20 cellular contexts compared by ENCODE assay signal in genomic region chr3:146345900-146346299, GRCh38.
DNase-seq lines count a peak whose midpoint lies in the region; ATAC-seq and TF ChIP-seq lines count a peak whose summit lies in the region.
"Had no signal": no experiment of that assay in that cellular context is flagged by ENCODE, and none has a peak within 500 bp of the region (broad histone marks: within the 10 kb centered on the region; RNA-seq: fewer than 3 reads in every experiment).

No MANE protein-coding gene starts in this region.

- no peak overlapping the region for H2AK5ac ChIP-seq in neuronal stem cell (ENCODE audit: low read depth, low read length)

- no peak overlapping the region for H3K14ac ChIP-seq in neuronal stem cell (ENCODE audit: low read length)

- intact Hi-C loops in tibial artery (cut with DNase I; ENCODE audit: low total_unique reads) = no loop called here

- WGBS in endodermal cell (ENCODE audit: insufficient coverage in 1 of 2, insufficient read length in 1 of 2), 2 experiments = 60% methylated on average over 2 of the region's 2 CpGs; no CpG with 5 or more reads in 1 of the 2 experiments
- no CpG with 5 or more reads among the region's 2 CpGs for whole genome bisulfite sequencing in neuronal stem cell (ENCODE audit: extremely low coverage in 2 of 2, insufficient read length in 2 of 2, insufficient replicate concordance in 1 of 2), 2 donors

- H3K36me3 Mint-ChIP-seq in endodermal cell (ENCODE audit: low read depth) = peaks cover 7% of the 10 kb centered on the region
- H3K36me3 Mint-ChIP-seq in stimulated activated memory B cell treated with anti-CD40 and anti-IgM and Interleukin-4, amounts not matched to agents 10 μg/mL and 1 μg/mL and 100 μg/mL, for 72 hours = no peaks in the 10 kb centered on the region
- H3K36me3 Mint-ChIP-seq: CD4-positive, CD25-positive, alpha-beta regulatory T cell; CD8-positive, alpha-beta memory T cell had no signal

- no peak overlapping the region for H2BK5ac ChIP-seq in neuronal stem cell (ENCODE audit: low read length)

- peaks cover 29% of the 10 kb centered on the region for H3K4me1 Mint-ChIP-seq in endodermal cell
- no peaks in the 10 kb centered on the region for H3K4me1 Mint-ChIP-seq in stimulated activated memory B cell treated with anti-CD40 and anti-IgM and Interleukin-4, amounts not matched to agents 10 μg/mL and 1 μg/mL and 100 μg/mL, for 72 hours
- H3K4me1 Mint-ChIP-seq: B cell; CD4-positive, CD25-positive, alpha-beta regulatory T cell; CD8-positive, alpha-beta memory T cell had no signal

- peak overlapping the region; percentile 45 for H2AFZ ChIP-seq in neuronal stem cell (ENCODE audit: low read length)

- H3K27me3 ChIP-seq in HUES6 (ENCODE audit: control insufficient read depth, insufficient read depth, low read length) (no peaks in the 10 kb centered on the region), endodermal cell (ENCODE audit: control insufficient read depth, insufficient read depth, low read length, poor library complexity, severe bottlenecking) (no peaks in the 10 kb centered on the region), neuronal stem cell (ENCODE audit: control insufficient read depth in 3 of 3, insufficient read depth in 3 of 3, low read depth in 1 of 3, low read length in 3 of 3) (no peaks in the 10 kb centered on the region), tibial artery (no peaks in the 10 kb centered on the region)
- H3K27me3 ChIP-seq: BLaER1 treated with 17β-estradiol and CSF1 and Interleukin-3, amounts not matched to agents 10 nM and 100 nM had no signal

- H3K9ac ChIP-seq in HUES6 (ENCODE audit: low read length) (peak overlapping the region; percentile 41), endodermal cell (ENCODE audit: extremely low read depth, low read length, poor library complexity, severe bottlenecking) (no peak overlapping the region), neuronal stem cell (ENCODE audit: low read depth, low read length, poor library complexity) (no peak overlapping the region)
- H3K9ac ChIP-seq: BLaER1 treated with 17β-estradiol and CSF1 and Interleukin-3, amounts not matched to agents 10 nM and 100 nM had no signal

- H3K27me3 Mint-ChIP-seq in endodermal cell (ENCODE audit: insufficient read depth) = no peaks in the 10 kb centered on the region
- H3K27me3 Mint-ChIP-seq in stimulated activated memory B cell treated with anti-CD40 and anti-IgM and Interleukin-4, amounts not matched to agents 10 μg/mL and 1 μg/mL and 100 μg/mL, for 72 hours = no peaks in the 10 kb centered on the region
- H3K27me3 Mint-ChIP-seq: B cell; CD8-positive, alpha-beta memory T cell had no signal

- no peak overlapping the region for H4K91ac ChIP-seq in neuronal stem cell (ENCODE audit: low read depth, low read length, poor library complexity)

- no peak overlapping the region for H3K18ac ChIP-seq in neuronal stem cell (ENCODE audit: low read length)

- H3K36me3 ChIP-seq in HUES6 (ENCODE audit: control insufficient read depth, insufficient read depth, low read length) (no peaks in the 10 kb centered on the region), endodermal cell (ENCODE audit: control insufficient read depth, insufficient read depth, low read length) (no peaks in the 10 kb centered on the region), neuronal stem cell (replicated peaks in 1 of 2; ENCODE audit: control insufficient read depth in 2 of 2, insufficient read depth in 2 of 2, low read length in 2 of 2) (no peaks in the 10 kb centered on the region), tibial artery (no peaks in the 10 kb centered on the region)
- H3K36me3 ChIP-seq: BLaER1 treated with 17β-estradiol and CSF1 and Interleukin-3, amounts not matched to agents 10 nM and 100 nM had no signal

- H3K9me3 ChIP-seq in HUES6 (ENCODE audit: control insufficient read depth, insufficient read depth, low read depth, low read length) (peaks cover 3% of the 10 kb centered on the region; the same call in 1 of the 2 replicates), endodermal cell (ENCODE audit: control insufficient read depth, low read length) (peaks cover 12% of the 10 kb centered on the region), neuronal stem cell (replicated peaks in 1 of 2; ENCODE audit: control insufficient read depth in 2 of 2, insufficient read depth in 1 of 2, low read depth in 1 of 2, low read length in 2 of 2) (no peaks in the 10 kb centered on the region), tibial artery (no peaks in the 10 kb centered on the region)
- H3K9me3 ChIP-seq: BLaER1 treated with 17β-estradiol and CSF1 and Interleukin-3, amounts not matched to agents 10 nM and 100 nM had no signal

- H3K4me3 ChIP-seq in HUES6 (ENCODE audit: low read depth, low read length) (no peak overlapping the region), endodermal cell (ENCODE audit: low read length) (no peak overlapping the region), neuronal stem cell (ENCODE audit: low read length in 2 of 2) (no peak overlapping the region), tibial artery (no peak overlapping the region)
- H3K4me3 ChIP-seq: BLaER1 treated with 17β-estradiol and CSF1 and Interleukin-3, amounts not matched to agents 10 nM and 100 nM had no signal

- H3K4me3 Mint-ChIP-seq in endodermal cell = no peak overlapping the region
- no peak overlapping the region for H3K4me3 Mint-ChIP-seq in stimulated activated memory B cell treated with anti-CD40 and anti-IgM and Interleukin-4, amounts not matched to agents 10 μg/mL and 1 μg/mL and 100 μg/mL, for 72 hours
- H3K4me3 Mint-ChIP-seq: B cell; CD4-positive, CD25-positive, alpha-beta regulatory T cell; CD8-positive, alpha-beta memory T cell had no signal

- no peaks in the 10 kb centered on the region for H3K79me1 ChIP-seq in neuronal stem cell (ENCODE audit: low read depth, low read length)

- H3K27ac Mint-ChIP-seq in endodermal cell = peak overlapping the region; percentile 50
- H3K27ac Mint-ChIP-seq in stimulated activated memory B cell treated with anti-CD40 and anti-IgM and Interleukin-4, amounts not matched to agents 10 μg/mL and 1 μg/mL and 100 μg/mL, for 72 hours = no peak overlapping the region
- H3K27ac Mint-ChIP-seq: B cell; CD4-positive, CD25-positive, alpha-beta regulatory T cell; CD8-positive, alpha-beta memory T cell had no signal

- no peak overlapping the region for H4K8ac ChIP-seq in neuronal stem cell (ENCODE audit: low read depth, low read length)

- H2BK12ac ChIP-seq in neuronal stem cell (ENCODE audit: low read length) = no peak overlapping the region

- no peak overlapping the region for H2BK120ac ChIP-seq in neuronal stem cell (ENCODE audit: low read depth, low read length)

- no peak overlapping the region for H3K23ac ChIP-seq in neuronal stem cell (ENCODE audit: low read depth, low read length, poor library complexity)

- no peak overlapping the region for H2BK15ac ChIP-seq in neuronal stem cell (ENCODE audit: low read length)

- H3K4me1 ChIP-seq in HUES6 (ENCODE audit: control insufficient read depth, insufficient read depth, low read length) = peaks cover 32% of the 10 kb centered on the region
- H3K4me1 ChIP-seq in endodermal cell (ENCODE audit: control insufficient read depth, insufficient read depth, low read length) = no peaks in the 10 kb centered on the region
- peaks cover 0 to 1% of the 10 kb centered on the region in 2 donors for H3K4me1 ChIP-seq in neuronal stem cell (ENCODE audit: control insufficient read depth in 2 of 2, insufficient read depth in 1 of 2, low read depth in 1 of 2, low read length in 2 of 2)
- H3K4me1 ChIP-seq in tibial artery = no peaks in the 10 kb centered on the region
- H3K4me1 ChIP-seq: BLaER1 treated with 17β-estradiol and CSF1 and Interleukin-3, amounts not matched to agents 10 nM and 100 nM had no signal

- H3K4ac ChIP-seq in neuronal stem cell (ENCODE audit: low read length) = no peak overlapping the region

- H3K27ac ChIP-seq in HUES6 (ENCODE audit: low read depth, low read length) = peak overlapping the region; percentile 72; the same call in 1 of the 2 replicates
- H3K27ac ChIP-seq in endodermal cell (ENCODE audit: low read depth, low read length) = no peak overlapping the region
- no peak overlapping the region for H3K27ac ChIP-seq in neuronal stem cell (replicated peaks; ENCODE audit: low read length)
- H3K27ac ChIP-seq in tibial artery = no peak overlapping the region
- H3K27ac ChIP-seq: BLaER1 treated with 17β-estradiol and CSF1 and Interleukin-3, amounts not matched to agents 10 nM and 100 nM; HL-60 had no signal

- H3K4me2 ChIP-seq in neuronal stem cell (ENCODE audit: insufficient read depth, low read length, poor library complexity, severe bottlenecking) = no peak overlapping the region
- H3K4me2 ChIP-seq: BLaER1 treated with 17β-estradiol and CSF1 and Interleukin-3, amounts not matched to agents 10 nM and 100 nM had no signal

- peak; percentile 40 for DNase-seq in NCI-H82 (lab: John Stamatoyannopoulos, UW)
- DNase-seq in NCI-H82 treated with DMSO at 0.1 percent for 48 hours (lab: John Stamatoyannopoulos, UW; ENCODE audit: unreplicated experiment) = no peak
- peak; percentile 58 for DNase-seq in endodermal cell
- no peak for DNase-seq in neuronal stem cell (ENCODE audit: low spot score)
- DNase-seq in tibial artery = no peak
- DNase-seq in C1 segment of cervical spinal cord (lab: John Stamatoyannopoulos, UW) = no peak
- DNase-seq: 8988T; CD4-positive, CD25-positive, alpha-beta regulatory T cell; CD8-positive, alpha-beta memory T cell; COR-L47; DMS 273 treated with DMSO at 0.1 percent for 48 hours; DMS53; DND-41; EL; HCEC 1CT had no signal

- ATAC-seq in stimulated activated memory B cell treated with anti-CD40 and anti-IgM and Interleukin-4, amounts not matched to agents 10 μg/mL and 1 μg/mL and 100 μg/mL, for 72 hours = no peak

- H3K9me3 Mint-ChIP-seq in endodermal cell = peaks cover 10% of the 10 kb centered on the region
- no peaks in the 10 kb centered on the region for H3K9me3 Mint-ChIP-seq in stimulated activated memory B cell treated with anti-CD40 and anti-IgM and Interleukin-4, amounts not matched to agents 10 μg/mL and 1 μg/mL and 100 μg/mL, for 72 hours
- H3K9me3 Mint-ChIP-seq: CD8-positive, alpha-beta memory T cell had no signal

- no peak for TF ChIP-seq CTCF in endodermal cell (conservative IDR thresholded peaks at IDR 0.05)
- no peak for TF ChIP-seq CTCF in tibial artery (IDR thresholded peaks at IDR 0.05)

Comparison
In these comparisons a context has a peak if more than half of its experiments do, and no peak if none do; other contexts are left out.
1. DNase-seq: peak in NCI-H82 (single experiment) and endodermal cell (single experiment); none in NCI-H82 treated with DMSO at 0.1 percent for 48 hours (single experiment), neuronal stem cell (single experiment), tibial artery (0 of 2) and C1 segment of cervical spinal cord (0 of 14).